In the genomic region with DNA sequence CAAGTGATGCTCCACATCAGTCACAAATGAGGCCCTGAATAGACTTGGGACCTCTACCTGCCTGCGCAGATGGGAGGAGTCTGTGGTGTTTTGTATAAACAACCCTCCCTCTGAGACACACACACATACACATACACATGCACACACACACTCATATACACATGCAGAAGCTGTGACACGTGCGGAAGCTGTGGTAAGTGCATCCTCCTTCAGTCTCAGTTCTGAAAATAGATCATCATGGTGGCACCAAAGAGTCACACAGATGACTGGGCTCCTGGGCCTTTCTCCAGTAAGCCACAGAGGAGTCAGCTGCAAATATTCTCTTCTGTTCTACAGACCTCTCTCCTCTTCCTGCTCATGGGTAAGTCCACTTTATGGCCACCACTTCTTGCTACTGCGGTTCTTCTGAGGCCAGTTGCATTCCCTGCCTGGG, we compare ENCODE assay signal across 9 cellular contexts. TPM values are rescaled to one million over a fixed set of nuclear protein-coding genes. Genes with fewer than 3 reads are reported as not detected.
DNase-seq lines count a peak whose midpoint lies in the region; ATAC-seq, FAIRE-seq and TF ChIP-seq lines count a peak whose summit lies in the region.
"Had no signal": no experiment of that assay in that cellular context is flagged by ENCODE, and none has a peak within 500 bp of the region (broad histone marks: within the 10 kb centered on the region; RNA-seq: fewer than 3 reads in every experiment).

A gene with protein sequence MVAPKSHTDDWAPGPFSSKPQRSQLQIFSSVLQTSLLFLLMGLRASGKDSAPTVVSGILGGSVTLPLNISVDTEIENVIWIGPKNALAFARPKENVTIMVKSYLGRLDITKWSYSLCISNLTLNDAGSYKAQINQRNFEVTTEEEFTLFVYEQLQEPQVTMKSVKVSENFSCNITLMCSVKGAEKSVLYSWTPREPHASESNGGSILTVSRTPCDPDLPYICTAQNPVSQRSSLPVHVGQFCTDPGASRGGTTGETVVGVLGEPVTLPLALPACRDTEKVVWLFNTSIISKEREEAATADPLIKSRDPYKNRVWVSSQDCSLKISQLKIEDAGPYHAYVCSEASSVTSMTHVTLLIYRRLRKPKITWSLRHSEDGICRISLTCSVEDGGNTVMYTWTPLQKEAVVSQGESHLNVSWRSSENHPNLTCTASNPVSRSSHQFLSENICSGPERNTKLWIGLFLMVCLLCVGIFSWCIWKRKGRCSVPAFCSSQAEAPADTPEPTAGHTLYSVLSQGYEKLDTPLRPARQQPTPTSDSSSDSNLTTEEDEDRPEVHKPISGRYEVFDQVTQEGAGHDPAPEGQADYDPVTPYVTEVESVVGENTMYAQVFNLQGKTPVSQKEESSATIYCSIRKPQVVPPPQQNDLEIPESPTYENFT (plus strand): TSS at position 224 of the 433 bp plus-strand sequence. CDS start 14 bp downstream, at position 238.

- intact Hi-C loops in left ventricle myocardium superior (cut with micrococcal nuclease) (no loop called here), cardiac septum (cut with DNase I) (no loop called here), pancreas (cut with DNase I) (no loop called here), mammary epithelial cell (cut with micrococcal nuclease) (no loop called here)

- in situ Hi-C loops in mammary epithelial cell (cut with MboI; ENCODE audit: low sequenced_read_pairs in 2 of 2), result no loop called here

- BruUV-seq in mammary epithelial cell (replicated peaks; lab: Mats Ljungman, UMichigan), result no TSS peak

- no peak for TF ChIP-seq POLR2A in H54 (IDR thresholded peaks at IDR 0.05; ENCODE audit: low read depth, low read length)

- H3K9me3 ChIP-seq in pancreas (no peaks in the 10 kb centered on the region), mammary epithelial cell (replicated peaks; ENCODE audit: insufficient read depth, low read length) (no peaks in the 10 kb centered on the region)

- DNase-seq in left ventricle myocardium superior (no peak), cardiac septum (ENCODE audit: low spot score) (no peak), pancreas (no peak), H54 (ENCODE audit: insufficient read length, low spot score) (no peak), iPS-NIHi7 (ENCODE audit: extremely low spot score) (no peak), mammary epithelial cell (no peak)
- DNase-seq in activated CD8-positive, alpha-beta memory T cell treated with anti-CD3 and anti-CD28 coated beads, Interleukin-2, amount 50 U/mL, for 48 hours, result peak; percentile 74

- H2AFZ ChIP-seq in mammary epithelial cell (ENCODE audit: low read depth, low read length), result no peak within 1 kb of the TSS

- 89 to 100% methylated on average over 4 of the region's 4 CpGs for WGBS in pancreas, 2 donors
- 100% methylated on average over 4 of the region's 4 CpGs for WGBS in mammary epithelial cell (ENCODE audit: low coverage, missing lambda C conversion rate)

- H3K27me3 ChIP-seq in pancreas, result no peaks in the 10 kb centered on the region
- H3K27me3 ChIP-seq in mammary epithelial cell (ENCODE audit: insufficient read depth, low read length), result no peaks in the 10 kb centered on the region

- FAIRE-seq in pancreas (lab: Jason Lieb, UNC), result no peak
- FAIRE-seq in H54 (lab: Jason Lieb, UNC), result no peak

- H3K79me2 ChIP-seq in mammary epithelial cell (ENCODE audit: insufficient read depth, low read length), result no peaks in the 10 kb centered on the region

- no peak within 1 kb of the TSS for H3K9ac ChIP-seq in mammary epithelial cell (ENCODE audit: insufficient read depth, low read length)

- no peaks in the 10 kb centered on the region for H3K4me1 ChIP-seq in pancreas
- no peaks in the 10 kb centered on the region for H3K4me1 ChIP-seq in mammary epithelial cell (ENCODE audit: insufficient read depth, low read length)

- CTCF ChIA-PET in mammary epithelial cell (lab: Charles Lee; ENCODE audit: low non-redundant PET), result interaction anchor here (0.5 kb wide), 1 partner anchor 38 kb away, joined by 3 read pairs; no protein-coding TSS in a partner anchor

- TF ChIP-seq CTCF in pancreas (IDR thresholded peaks at IDR 0.05) (no peak), mammary epithelial cell (conservative IDR thresholded peaks at IDR 0.05 in 1 of 2, IDR thresholded peaks at IDR 0.05 in 1 of 2; ENCODE audit: extremely low read depth in 1 of 2, insufficient read depth in 1 of 2, low read depth in 1 of 2, low read length in 2 of 2) (no peak)

- ATAC-seq in left ventricle myocardium superior (peak; percentile 19), HG03565 (IDR thresholded peaks at IDR 0.05; ENCODE audit: unreplicated experiment) (peak; percentile 68), pancreas (peak in 3 of 4 donors; percentile 35 to 58 (median 56))

- H3K4me2 ChIP-seq in mammary epithelial cell (ENCODE audit: insufficient read depth, low read depth, low read length), result no peak within 1 kb of the TSS

- dilution Hi-C loops in mammary epithelial cell (cut with HindIII; ENCODE audit: low sequenced_read_pairs), result no loop called here

- H3K27ac ChIP-seq in pancreas, result no peak within 1 kb of the TSS
- H3K27ac ChIP-seq in mammary epithelial cell (ENCODE audit: insufficient read depth, low read depth, low read length), result no peak within 1 kb of the TSS

- H3K4me3 ChIP-seq in pancreas (no peak within 1 kb of the TSS), mammary epithelial cell (replicated peaks in 1 of 3; ENCODE audit: insufficient read depth in 1 of 3, low read depth in 2 of 3, low read length in 3 of 3) (no peak within 1 kb of the TSS)

- H3K36me3 ChIP-seq in pancreas (no peaks in the 10 kb centered on the region), mammary epithelial cell (ENCODE audit: insufficient read depth, low read length) (no peaks in the 10 kb centered on the region)

- no peaks in the 10 kb centered on the region for H4K20me1 ChIP-seq in mammary epithelial cell (ENCODE audit: insufficient read depth, low read length)

RNA-seq across cellular contexts. Expression of the gene that starts here (rescaled TPM):
- total RNA-seq in left ventricle myocardium superior (not detected), cardiac septum (0.16 TPM), pancreas (under 1 TPM; 0.14 to 0.55 (median 0.36) TPM), mammary epithelial cell (not detected)
- polyA plus RNA-seq in pancreas (under 1 TPM in 1 of 2 donors, not detected in 1; 0.05 TPM), mammary epithelial cell (not detected)
- not detected for polyA minus RNA-seq in mammary epithelial cell
- polyA plus RNA-seq: AG04450 had no signal

Comparison
In these comparisons a context has a peak if more than half of its experiments do, and no peak if none do; other contexts are left out.
1. Peak in ATAC-seq in left ventricle myocardium superior; RNA of the gene not detected or under 1 TPM.
2. Peak in ATAC-seq in pancreas; RNA of the gene not detected or under 1 TPM.